In the genomic region with DNA sequence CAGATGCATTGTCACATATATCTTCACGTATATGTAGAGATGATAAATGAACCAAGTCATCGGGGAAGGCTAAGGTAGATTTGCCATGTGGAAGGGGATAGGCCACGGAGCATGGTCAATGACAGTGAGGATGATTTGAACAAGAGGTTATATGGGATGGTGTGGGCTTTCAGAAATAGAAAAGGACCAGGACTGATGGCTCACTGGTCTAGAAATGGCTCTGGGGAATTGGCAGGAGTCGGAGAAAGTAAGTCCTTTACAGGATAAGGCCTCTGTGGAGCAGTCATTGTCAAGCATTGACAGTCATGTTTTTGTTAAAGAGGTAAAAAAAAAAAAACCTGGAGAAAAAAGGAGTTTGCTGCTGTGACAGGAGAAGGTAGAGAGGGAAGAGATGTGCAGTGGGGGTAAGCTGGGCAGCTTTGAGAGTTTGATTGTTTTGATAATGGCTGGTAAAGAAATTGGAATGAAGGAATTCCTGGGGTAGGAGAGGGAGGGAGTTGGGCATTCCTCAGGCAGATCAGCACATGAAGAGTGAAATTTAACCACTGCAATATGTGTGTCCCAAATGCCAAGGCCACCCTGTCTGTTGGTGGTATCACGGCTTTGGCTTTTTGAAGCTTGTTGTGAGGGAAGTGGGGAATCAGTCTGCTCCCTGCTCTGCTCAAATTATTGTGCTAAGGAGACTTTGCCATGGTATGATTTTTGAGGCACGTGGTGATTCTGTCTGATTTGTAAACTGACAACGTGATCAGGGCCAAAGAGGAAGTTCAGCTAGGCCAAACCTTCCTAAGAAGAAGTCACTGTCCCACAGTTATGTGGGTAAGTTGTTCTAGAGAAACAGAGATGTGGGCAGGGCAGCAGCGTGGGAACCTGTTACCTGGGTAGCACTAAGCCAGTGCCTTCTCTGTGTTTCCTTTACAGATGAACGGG, we compare ENCODE assay signal across 8 cellular contexts. TPM values are rescaled to one million over a fixed set of nuclear protein-coding genes. Genes with fewer than 3 reads are reported as not detected.
A peak's percentile ranks its signal among the peaks of the same experiment; 100 is the strongest.
DNase-seq lines count a peak whose midpoint lies in the region; ATAC-seq and TF ChIP-seq lines count a peak whose summit lies in the region.

No MANE protein-coding gene starts in this region.

- H3K36me3 ChIP-seq in heart right ventricle = peaks cover 0 to 29% (median 5%) of the 10 kb centered on the region in 9 donors

- DNase-seq in activated CD4-positive, alpha-beta T cell treated with anti-CD3 and anti-CD28 coated beads, Interleukin-2, amount 50 U/mL, for 4 hours = peak; percentile 46 to 47
- DNase-seq in heart right ventricle (no peak), LoVo (ENCODE audit: low spot score) (no peak), HT-29 (ENCODE audit: low spot score) (no peak), NCI-H1436 (lab: John Stamatoyannopoulos, UW) (no peak)

- H3K27ac ChIP-seq in heart right ventricle = peak overlapping the region in 5 of 10 donors; percentile 3 to 69 (median 20)
- peak overlapping the region in 18 of 21 experiments; percentile 3 to 80 (median 45) for H3K27ac ChIP-seq in skin epidermis

- peaks cover 0 to 54% (median 37%) of the 10 kb centered on the region in 9 donors for H3K4me1 ChIP-seq in heart right ventricle

- H3K27me3 ChIP-seq in heart right ventricle = no peaks in the 10 kb centered on the region

- peak; percentile 79 for ATAC-seq in GM18868 (IDR thresholded peaks at IDR 0.05; ENCODE audit: unreplicated experiment)
- ATAC-seq in HG03175 (IDR thresholded peaks at IDR 0.05; ENCODE audit: unreplicated experiment) = peak; percentile 78
- ATAC-seq in heart right ventricle = peak; percentile 25 to 69 (median 56)

- intact Hi-C loops in heart right ventricle (cut with DNase I) = no loop called here

- TF ChIP-seq CTCF in heart right ventricle (IDR thresholded peaks at IDR 0.05) = no peak

- no peaks in the 10 kb centered on the region for H3K9me3 ChIP-seq in heart right ventricle

- 58 to 62% methylated on average over 9 of the region's 9 CpGs for WGBS in heart right ventricle, 2 donors

- H3K4me3 ChIP-seq in heart right ventricle (no peak overlapping the region), skin epidermis (no peak overlapping the region)

RNA-seq across cellular contexts. Expression of gene MACF1, which starts 26.0 kb away (rescaled TPM):
- 100 to 1,000 TPM; 157 to 379 (median 325) TPM for total RNA-seq in heart right ventricle
- polyA plus RNA-seq in heart right ventricle = 100 to 1,000 TPM in 1 of 2 donors, 10 to 100 TPM in 1; 85.3 to 136 TPM
- total RNA-seq in HT-29 (2014; rRNA removed; shearing (Covaris generic)) = 77.4 and 79.5 TPM in 2 replicates

Comparison
In these comparisons a context has a peak if more than half of its experiments do, and no peak if none do; other contexts are left out.
1. DNase-seq: peak in activated CD4-positive, alpha-beta T cell treated with anti-CD3 and anti-CD28 coated beads, Interleukin-2, amount 50 U/mL, for 4 hours (2 of 2); none in heart right ventricle (0 of 2), LoVo (single experiment), HT-29 (single experiment) and NCI-H1436 (single experiment).
2. Peak in every context shown above with its lines, with median percentiles within 50 percentile points of each other: ATAC-seq.